ENCODE assay signal across 28 cellular contexts in genomic region chr15:39009740-39010139, GRCh38.
"Had no signal": no experiment of that assay in that cellular context is flagged by ENCODE, and none has a peak within 500 bp of the region (broad histone marks: within the 10 kb centered on the region; RNA-seq: fewer than 3 reads in every experiment).

No MANE protein-coding gene starts in this region.

- H3K4me1 Mint-ChIP-seq: endodermal cell, mesothelial cell of epicardium, naive B cell had no signal

- H3K36me3 ChIP-seq: colonic mucosa, esophagus squamous epithelium, gastrocnemius medialis, heart right ventricle, left lung, lower lobe of right lung had no signal

- H3K4me1 ChIP-seq: colonic mucosa, esophagus squamous epithelium, gastrocnemius medialis, heart right ventricle, left lung, lower lobe of right lung had no signal

- H3K27ac Mint-ChIP-seq: dendritic cell treated with granulocyte-macrophage colony-stimulating factor and Interleukin-4, amounts not matched to agents 40 ng/mL and 50 ng/mL, for 4 days; effector memory CD8-positive, alpha-beta T cell; endodermal cell; mesothelial cell of epicardium had no signal

- H3K4me3 ChIP-seq: colonic mucosa, esophagus squamous epithelium, gastrocnemius medialis, heart right ventricle, left lung, lower lobe of right lung, mucosa of descending colon had no signal

- H3K27me3 ChIP-seq: colonic mucosa, esophagus squamous epithelium, gastrocnemius medialis, heart right ventricle, left lung had no signal

- H3K9me3 ChIP-seq: colonic mucosa, gastrocnemius medialis had no signal

- H3K27ac ChIP-seq: colonic mucosa, epithelial cell of prostate, esophagus squamous epithelium, gastrocnemius medialis, heart right ventricle, left lung, lower lobe of right lung had no signal

- H3K4me3 Mint-ChIP-seq: dendritic cell treated with granulocyte-macrophage colony-stimulating factor and Interleukin-4, amounts not matched to agents 40 ng/mL and 50 ng/mL, for 4 days; effector memory CD8-positive, alpha-beta T cell; endodermal cell; mesothelial cell of epicardium; naive B cell had no signal

- H3K27me3 Mint-ChIP-seq: dendritic cell treated with granulocyte-macrophage colony-stimulating factor and Interleukin-4, amounts not matched to agents 40 ng/mL and 50 ng/mL, for 4 days; naive B cell had no signal

- ATAC-seq: effector memory CD8-positive, alpha-beta T cell; esophagus mucosa; gastrocnemius medialis; heart right ventricle; left cardiac atrium; left lung; left ventricle myocardium superior; lower lobe of right lung; mucosa of descending colon had no signal

- FAIRE-seq: endometrium, islet of Langerhans, keratinocyte had no signal

- DNase-seq: colonic mucosa; cortex of kidney; effector CD8-positive, alpha-beta T cell; effector memory CD8-positive, alpha-beta T cell; endodermal cell; erythroblast; esophagus squamous epithelium; foreskin fibroblast; foreskin melanocyte; gastrocnemius medialis; glutamatergic neuron; head of caudate nucleus; heart right ventricle; hippocampal formation; left cardiac atrium; left lung; left ventricle myocardium superior; lower lobe of right lung; mesenchymal stem cell; mucosa of descending colon; naive B cell had no signal
